1 cellular context compared by ENCODE assay signal in genomic region chr1:214604543-214604942, GRCh38.
TF ChIP-seq lines count a peak whose summit lies in the region.

No MANE protein-coding gene starts in this region.

TF ChIP-seq in H1, 55 proteins besides CTCF, POLR2A, EP300 and RAD21:
- TF ChIP-seq SP2 (IDR thresholded peaks at IDR 0.05; ENCODE audit: low read length) (no peak), CREB1 (IDR thresholded peaks at IDR 0.05) (no peak), CBX5 (IDR thresholded peaks at IDR 0.05; ENCODE audit: low read depth, low read length) (no peak), JUN (IDR thresholded peaks at IDR 0.05; ENCODE audit: low read depth, low read length) (no peak), BACH1 (IDR thresholded peaks at IDR 0.05; ENCODE audit: low read length) (no peak), CHD2 (IDR thresholded peaks at IDR 0.05; ENCODE audit: low read length) (no peak), NANOG (IDR thresholded peaks at IDR 0.05; ENCODE audit: insufficient read depth, low read depth, low read length, poor library complexity, severe bottlenecking) (no peak), CBX8 (IDR thresholded peaks at IDR 0.05; ENCODE audit: borderline replicate concordance, low read depth, low read length) (no peak), PHF8 (conservative IDR thresholded peaks at IDR 0.05; ENCODE audit: low read depth, low read length) (no peak), SIN3A (conservative IDR thresholded peaks at IDR 0.05 in 1 of 2, IDR thresholded peaks at IDR 0.05 in 1 of 2; ENCODE audit: low read depth in 1 of 2, low read length in 2 of 2) (no peak), SIX5 (IDR thresholded peaks at IDR 0.05; ENCODE audit: low read depth, low read length) (no peak), HDAC2 (IDR thresholded peaks at IDR 0.05; ENCODE audit: borderline replicate concordance in 1 of 2, low read depth in 2 of 2, low read length in 2 of 2) (no peak), TBP (IDR thresholded peaks at IDR 0.05; ENCODE audit: low read depth, low read length) (no peak), CTBP2 (IDR thresholded peaks at IDR 0.05; ENCODE audit: borderline replicate concordance, insufficient read depth, insufficient read length, low read length) (no peak), KDM4A (IDR thresholded peaks at IDR 0.05; ENCODE audit: low read depth, low read length, severe bottlenecking) (no peak), SP4 (IDR thresholded peaks at IDR 0.05; ENCODE audit: low read length) (no peak), SUZ12 (IDR thresholded peaks at IDR 0.05; ENCODE audit: low read length) (no peak)
- TF ChIP-seq, protein P1, sequence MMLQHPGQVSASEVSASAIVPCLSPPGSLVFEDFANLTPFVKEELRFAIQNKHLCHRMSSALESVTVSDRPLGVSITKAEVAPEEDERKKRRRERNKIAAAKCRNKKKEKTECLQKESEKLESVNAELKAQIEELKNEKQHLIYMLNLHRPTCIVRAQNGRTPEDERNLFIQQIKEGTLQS (IDR thresholded peaks at IDR 0.05; ENCODE audit: insufficient read depth, low read depth, low read length), result no peak
- TF ChIP-seq, protein P2, sequence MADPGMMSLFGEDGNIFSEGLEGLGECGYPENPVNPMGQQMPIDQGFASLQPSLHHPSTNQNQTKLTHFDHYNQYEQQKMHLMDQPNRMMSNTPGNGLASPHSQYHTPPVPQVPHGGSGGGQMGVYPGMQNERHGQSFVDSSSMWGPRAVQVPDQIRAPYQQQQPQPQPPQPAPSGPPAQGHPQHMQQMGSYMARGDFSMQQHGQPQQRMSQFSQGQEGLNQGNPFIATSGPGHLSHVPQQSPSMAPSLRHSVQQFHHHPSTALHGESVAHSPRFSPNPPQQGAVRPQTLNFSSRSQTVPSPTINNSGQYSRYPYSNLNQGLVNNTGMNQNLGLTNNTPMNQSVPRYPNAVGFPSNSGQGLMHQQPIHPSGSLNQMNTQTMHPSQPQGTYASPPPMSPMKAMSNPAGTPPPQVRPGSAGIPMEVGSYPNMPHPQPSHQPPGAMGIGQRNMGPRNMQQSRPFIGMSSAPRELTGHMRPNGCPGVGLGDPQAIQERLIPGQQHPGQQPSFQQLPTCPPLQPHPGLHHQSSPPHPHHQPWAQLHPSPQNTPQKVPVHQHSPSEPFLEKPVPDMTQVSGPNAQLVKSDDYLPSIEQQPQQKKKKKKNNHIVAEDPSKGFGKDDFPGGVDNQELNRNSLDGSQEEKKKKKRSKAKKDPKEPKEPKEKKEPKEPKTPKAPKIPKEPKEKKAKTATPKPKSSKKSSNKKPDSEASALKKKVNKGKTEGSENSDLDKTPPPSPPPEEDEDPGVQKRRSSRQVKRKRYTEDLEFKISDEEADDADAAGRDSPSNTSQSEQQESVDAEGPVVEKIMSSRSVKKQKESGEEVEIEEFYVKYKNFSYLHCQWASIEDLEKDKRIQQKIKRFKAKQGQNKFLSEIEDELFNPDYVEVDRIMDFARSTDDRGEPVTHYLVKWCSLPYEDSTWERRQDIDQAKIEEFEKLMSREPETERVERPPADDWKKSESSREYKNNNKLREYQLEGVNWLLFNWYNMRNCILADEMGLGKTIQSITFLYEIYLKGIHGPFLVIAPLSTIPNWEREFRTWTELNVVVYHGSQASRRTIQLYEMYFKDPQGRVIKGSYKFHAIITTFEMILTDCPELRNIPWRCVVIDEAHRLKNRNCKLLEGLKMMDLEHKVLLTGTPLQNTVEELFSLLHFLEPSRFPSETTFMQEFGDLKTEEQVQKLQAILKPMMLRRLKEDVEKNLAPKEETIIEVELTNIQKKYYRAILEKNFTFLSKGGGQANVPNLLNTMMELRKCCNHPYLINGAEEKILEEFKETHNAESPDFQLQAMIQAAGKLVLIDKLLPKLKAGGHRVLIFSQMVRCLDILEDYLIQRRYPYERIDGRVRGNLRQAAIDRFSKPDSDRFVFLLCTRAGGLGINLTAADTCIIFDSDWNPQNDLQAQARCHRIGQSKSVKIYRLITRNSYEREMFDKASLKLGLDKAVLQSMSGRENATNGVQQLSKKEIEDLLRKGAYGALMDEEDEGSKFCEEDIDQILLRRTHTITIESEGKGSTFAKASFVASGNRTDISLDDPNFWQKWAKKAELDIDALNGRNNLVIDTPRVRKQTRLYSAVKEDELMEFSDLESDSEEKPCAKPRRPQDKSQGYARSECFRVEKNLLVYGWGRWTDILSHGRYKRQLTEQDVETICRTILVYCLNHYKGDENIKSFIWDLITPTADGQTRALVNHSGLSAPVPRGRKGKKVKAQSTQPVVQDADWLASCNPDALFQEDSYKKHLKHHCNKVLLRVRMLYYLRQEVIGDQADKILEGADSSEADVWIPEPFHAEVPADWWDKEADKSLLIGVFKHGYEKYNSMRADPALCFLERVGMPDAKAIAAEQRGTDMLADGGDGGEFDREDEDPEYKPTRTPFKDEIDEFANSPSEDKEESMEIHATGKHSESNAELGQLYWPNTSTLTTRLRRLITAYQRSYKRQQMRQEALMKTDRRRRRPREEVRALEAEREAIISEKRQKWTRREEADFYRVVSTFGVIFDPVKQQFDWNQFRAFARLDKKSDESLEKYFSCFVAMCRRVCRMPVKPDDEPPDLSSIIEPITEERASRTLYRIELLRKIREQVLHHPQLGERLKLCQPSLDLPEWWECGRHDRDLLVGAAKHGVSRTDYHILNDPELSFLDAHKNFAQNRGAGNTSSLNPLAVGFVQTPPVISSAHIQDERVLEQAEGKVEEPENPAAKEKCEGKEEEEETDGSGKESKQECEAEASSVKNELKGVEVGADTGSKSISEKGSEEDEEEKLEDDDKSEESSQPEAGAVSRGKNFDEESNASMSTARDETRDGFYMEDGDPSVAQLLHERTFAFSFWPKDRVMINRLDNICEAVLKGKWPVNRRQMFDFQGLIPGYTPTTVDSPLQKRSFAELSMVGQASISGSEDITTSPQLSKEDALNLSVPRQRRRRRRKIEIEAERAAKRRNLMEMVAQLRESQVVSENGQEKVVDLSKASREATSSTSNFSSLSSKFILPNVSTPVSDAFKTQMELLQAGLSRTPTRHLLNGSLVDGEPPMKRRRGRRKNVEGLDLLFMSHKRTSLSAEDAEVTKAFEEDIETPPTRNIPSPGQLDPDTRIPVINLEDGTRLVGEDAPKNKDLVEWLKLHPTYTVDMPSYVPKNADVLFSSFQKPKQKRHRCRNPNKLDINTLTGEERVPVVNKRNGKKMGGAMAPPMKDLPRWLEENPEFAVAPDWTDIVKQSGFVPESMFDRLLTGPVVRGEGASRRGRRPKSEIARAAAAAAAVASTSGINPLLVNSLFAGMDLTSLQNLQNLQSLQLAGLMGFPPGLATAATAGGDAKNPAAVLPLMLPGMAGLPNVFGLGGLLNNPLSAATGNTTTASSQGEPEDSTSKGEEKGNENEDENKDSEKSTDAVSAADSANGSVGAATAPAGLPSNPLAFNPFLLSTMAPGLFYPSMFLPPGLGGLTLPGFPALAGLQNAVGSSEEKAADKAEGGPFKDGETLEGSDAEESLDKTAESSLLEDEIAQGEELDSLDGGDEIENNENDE (IDR thresholded peaks at IDR 0.05; ENCODE audit: insufficient replicate concordance, low read length), result no peak
- TF ChIP-seq, protein P3, sequence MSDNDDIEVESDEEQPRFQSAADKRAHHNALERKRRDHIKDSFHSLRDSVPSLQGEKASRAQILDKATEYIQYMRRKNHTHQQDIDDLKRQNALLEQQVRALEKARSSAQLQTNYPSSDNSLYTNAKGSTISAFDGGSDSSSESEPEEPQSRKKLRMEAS (IDR thresholded peaks at IDR 0.05), result no peak
